9 cellular contexts compared by ENCODE assay signal in genomic region chr2:38462121-38462634, GRCh38.
A peak's percentile ranks its signal among the peaks of the same experiment; 100 is the strongest.
DNase-seq lines count a peak whose midpoint lies in the region; ATAC-seq and TF ChIP-seq lines count a peak whose summit lies in the region.
"Had no signal": no experiment of that assay in that cellular context is flagged by ENCODE, and none has a peak within 500 bp of the region (broad histone marks: within the 10 kb centered on the region; RNA-seq: fewer than 3 reads in every experiment).

No MANE protein-coding gene starts in this region.

- no peak overlapping the region for H3K4me3 ChIP-seq in mucosa of rectum (ENCODE audit: low read length in 2 of 2)

- H3K4me3 Mint-ChIP-seq in WTC11 = no peak overlapping the region
- no peak overlapping the region for H3K4me3 Mint-ChIP-seq in T-cell
- H3K4me3 Mint-ChIP-seq: activated naive CD4-positive, alpha-beta T cell treated with anti-CD3 and anti-CD28 coated beads, Interleukin-2, amount 50 U/mL, for 24 hours had no signal

- peak; percentile 81 for DNase-seq in HS-5 (ENCODE audit: low read depth)
- DNase-seq in amniotic stem cell (lab: John Stamatoyannopoulos, UW) = peak; percentile 70
- DNase-seq in WTC11 (ENCODE audit: low spot score) = no peak
- no peak for DNase-seq in T-cell
- no peak for DNase-seq in NCI-H2029 (lab: John Stamatoyannopoulos, UW)

- POLR2A ChIA-PET in WTC11 (lab: Charles Lee) = no interaction called here
- POLR2A ChIA-PET in T-cell (lab: Charles Lee) = interaction anchor here in 1 of 2 donors (0.6 kb wide), 1 partner anchor 20 kb away, joined by 6 read pairs; no protein-coding TSS in a partner anchor

- H3K36me3 Mint-ChIP-seq in WTC11 (no peaks in the 10 kb centered on the region), T-cell (no peaks in the 10 kb centered on the region)
- H3K36me3 Mint-ChIP-seq: activated naive CD4-positive, alpha-beta T cell treated with anti-CD3 and anti-CD28 coated beads, Interleukin-2, amount 50 U/mL, for 24 hours had no signal

- H3K27me3 Mint-ChIP-seq in WTC11 (ENCODE audit: low read depth) = no peaks in the 10 kb centered on the region
- H3K27me3 Mint-ChIP-seq in T-cell = peaks cover 0 to 6% of the 10 kb centered on the region in 2 donors
- H3K27me3 Mint-ChIP-seq: activated naive CD4-positive, alpha-beta T cell treated with anti-CD3 and anti-CD28 coated beads, Interleukin-2, amount 50 U/mL, for 24 hours had no signal

- no peaks in the 10 kb centered on the region for H3K36me3 ChIP-seq in mucosa of rectum (ENCODE audit: control insufficient read depth in 2 of 2, insufficient read depth in 2 of 2, low read length in 2 of 2)

- no peak overlapping the region for H3K27ac Mint-ChIP-seq in WTC11
- H3K27ac Mint-ChIP-seq in T-cell = no peak overlapping the region
- H3K27ac Mint-ChIP-seq: activated naive CD4-positive, alpha-beta T cell treated with anti-CD3 and anti-CD28 coated beads, Interleukin-2, amount 50 U/mL, for 24 hours had no signal

- peaks cover 4% of the 10 kb centered on the region for H3K4me1 Mint-ChIP-seq in WTC11
- peaks cover 0 to 2% (median 0%) of the 10 kb centered on the region in 3 donors for H3K4me1 Mint-ChIP-seq in T-cell

- no peaks in the 10 kb centered on the region for H3K9me3 Mint-ChIP-seq in WTC11
- no peaks in the 10 kb centered on the region for H3K9me3 Mint-ChIP-seq in T-cell
- H3K9me3 Mint-ChIP-seq: activated naive CD4-positive, alpha-beta T cell treated with anti-CD3 and anti-CD28 coated beads, Interleukin-2, amount 50 U/mL, for 24 hours had no signal

- H3K27ac ChIP-seq in 22Rv1 = peak overlapping the region; percentile 71
- peak overlapping the region; percentile 64 to 68 for H3K27ac ChIP-seq in mucosa of rectum (ENCODE audit: low read depth in 2 of 2, low read length in 2 of 2)

- no peak for TF ChIP-seq CTCF in 22Rv1 (IDR thresholded peaks at IDR 0.05)
- TF ChIP-seq CTCF in WTC11 (IDR thresholded peaks at IDR 0.05) = no peak

- ATAC-seq in WTC11 = no peak
- no peak for ATAC-seq in T-cell (replicated peaks in 1 of 4)
- no peak for ATAC-seq in HG03460 (IDR thresholded peaks at IDR 0.05; ENCODE audit: unreplicated experiment)

- H3K27me3 ChIP-seq in mucosa of rectum (ENCODE audit: control insufficient read depth in 2 of 2, insufficient read depth in 2 of 2, low read length in 2 of 2) = no peaks in the 10 kb centered on the region

- CTCF ChIA-PET in WTC11 (lab: Charles Lee) = interaction anchor here (0.6 kb wide), 1 partner anchor 60 kb away, joined by 3 read pairs; no protein-coding TSS in a partner anchor
- CTCF ChIA-PET in T-cell (lab: Charles Lee) = interaction anchor here in 1 of 2 donors (0.8 to 1.0 kb wide), 2 partner anchors 9 to 147 kb away, joined by 3 read pairs; no protein-coding TSS in a partner anchor

- H3K4me1 ChIP-seq in mucosa of rectum (ENCODE audit: control insufficient read depth in 2 of 2, insufficient read depth in 2 of 2, low read length in 2 of 2) = peaks cover 3 to 9% of the 10 kb centered on the region in 2 donors

- H3K9ac ChIP-seq in mucosa of rectum (ENCODE audit: low read depth in 1 of 2, low read length in 2 of 2) = no peak overlapping the region

- no peaks in the 10 kb centered on the region for H3K9me3 ChIP-seq in mucosa of rectum (ENCODE audit: control insufficient read depth in 2 of 2, low read length in 2 of 2)

TF ChIP-seq in WTC11, 78 proteins besides CTCF, POLR2A, EP300 and RAD21 (continues in another document):
- TF ChIP-seq ZMAT4 (CRISPR knock-in tag; IDR thresholded peaks at IDR 0.05) (no peak), IRF2 (CRISPR knock-in tag; IDR thresholded peaks at IDR 0.05; ENCODE audit: borderline replicate concordance, low read depth) (no peak), HMGA2 (CRISPR knock-in tag; IDR thresholded peaks at IDR 0.05) (no peak), TCF7 (CRISPR knock-in tag; IDR thresholded peaks at IDR 0.05; ENCODE audit: low read depth) (no peak), SP1 (CRISPR knock-in tag; conservative IDR thresholded peaks at IDR 0.05) (no peak), ZNF121 (CRISPR knock-in tag; IDR thresholded peaks at IDR 0.05) (no peak), ZNF423 (CRISPR knock-in tag; IDR thresholded peaks at IDR 0.05) (no peak), ZBTB43 (CRISPR knock-in tag; IDR thresholded peaks at IDR 0.05) (no peak), IRF1 (CRISPR knock-in tag; IDR thresholded peaks at IDR 0.05) (no peak)
- TF ChIP-seq, protein P1, sequence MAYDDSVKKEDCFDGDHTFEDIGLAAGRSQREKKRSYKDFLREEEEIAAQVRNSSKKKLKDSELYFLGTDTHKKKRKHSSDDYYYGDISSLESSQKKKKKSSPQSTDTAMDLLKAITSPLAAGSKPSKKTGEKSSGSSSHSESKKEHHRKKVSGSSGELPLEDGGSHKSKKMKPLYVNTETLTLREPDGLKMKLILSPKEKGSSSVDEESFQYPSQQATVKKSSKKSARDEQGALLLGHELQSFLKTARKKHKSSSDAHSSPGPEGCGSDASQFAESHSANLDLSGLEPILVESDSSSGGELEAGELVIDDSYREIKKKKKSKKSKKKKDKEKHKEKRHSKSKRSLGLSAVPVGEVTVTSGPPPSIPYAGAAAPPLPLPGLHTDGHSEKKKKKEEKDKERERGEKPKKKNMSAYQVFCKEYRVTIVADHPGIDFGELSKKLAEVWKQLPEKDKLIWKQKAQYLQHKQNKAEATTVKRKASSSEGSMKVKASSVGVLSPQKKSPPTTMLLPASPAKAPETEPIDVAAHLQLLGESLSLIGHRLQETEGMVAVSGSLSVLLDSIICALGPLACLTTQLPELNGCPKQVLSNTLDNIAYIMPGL (CRISPR knock-in tag; IDR thresholded peaks at IDR 0.05) = no peak
- TF ChIP-seq, protein P2, sequence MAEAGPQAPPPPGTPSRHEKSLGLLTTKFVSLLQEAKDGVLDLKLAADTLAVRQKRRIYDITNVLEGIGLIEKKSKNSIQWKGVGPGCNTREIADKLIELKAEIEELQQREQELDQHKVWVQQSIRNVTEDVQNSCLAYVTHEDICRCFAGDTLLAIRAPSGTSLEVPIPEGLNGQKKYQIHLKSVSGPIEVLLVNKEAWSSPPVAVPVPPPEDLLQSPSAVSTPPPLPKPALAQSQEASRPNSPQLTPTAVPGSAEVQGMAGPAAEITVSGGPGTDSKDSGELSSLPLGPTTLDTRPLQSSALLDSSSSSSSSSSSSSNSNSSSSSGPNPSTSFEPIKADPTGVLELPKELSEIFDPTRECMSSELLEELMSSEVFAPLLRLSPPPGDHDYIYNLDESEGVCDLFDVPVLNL (CRISPR knock-in tag; IDR thresholded peaks at IDR 0.05; ENCODE audit: borderline replicate concordance, low read depth) = no peak
- TF ChIP-seq, protein P3, sequence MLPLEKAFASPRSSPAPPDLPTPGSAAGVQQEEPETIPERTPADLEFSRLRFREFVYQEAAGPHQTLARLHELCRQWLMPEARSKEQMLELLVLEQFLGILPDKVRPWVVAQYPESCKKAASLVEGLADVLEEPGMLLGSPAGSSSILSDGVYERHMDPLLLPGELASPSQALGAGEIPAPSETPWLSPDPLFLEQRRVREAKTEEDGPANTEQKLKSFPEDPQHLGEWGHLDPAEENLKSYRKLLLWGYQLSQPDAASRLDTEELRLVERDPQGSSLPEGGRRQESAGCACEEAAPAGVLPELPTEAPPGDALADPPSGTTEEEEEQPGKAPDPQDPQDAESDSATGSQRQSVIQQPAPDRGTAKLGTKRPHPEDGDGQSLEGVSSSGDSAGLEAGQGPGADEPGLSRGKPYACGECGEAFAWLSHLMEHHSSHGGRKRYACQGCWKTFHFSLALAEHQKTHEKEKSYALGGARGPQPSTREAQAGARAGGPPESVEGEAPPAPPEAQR (CRISPR knock-in tag; IDR thresholded peaks at IDR 0.05) = no peak
- TF ChIP-seq, protein P4, sequence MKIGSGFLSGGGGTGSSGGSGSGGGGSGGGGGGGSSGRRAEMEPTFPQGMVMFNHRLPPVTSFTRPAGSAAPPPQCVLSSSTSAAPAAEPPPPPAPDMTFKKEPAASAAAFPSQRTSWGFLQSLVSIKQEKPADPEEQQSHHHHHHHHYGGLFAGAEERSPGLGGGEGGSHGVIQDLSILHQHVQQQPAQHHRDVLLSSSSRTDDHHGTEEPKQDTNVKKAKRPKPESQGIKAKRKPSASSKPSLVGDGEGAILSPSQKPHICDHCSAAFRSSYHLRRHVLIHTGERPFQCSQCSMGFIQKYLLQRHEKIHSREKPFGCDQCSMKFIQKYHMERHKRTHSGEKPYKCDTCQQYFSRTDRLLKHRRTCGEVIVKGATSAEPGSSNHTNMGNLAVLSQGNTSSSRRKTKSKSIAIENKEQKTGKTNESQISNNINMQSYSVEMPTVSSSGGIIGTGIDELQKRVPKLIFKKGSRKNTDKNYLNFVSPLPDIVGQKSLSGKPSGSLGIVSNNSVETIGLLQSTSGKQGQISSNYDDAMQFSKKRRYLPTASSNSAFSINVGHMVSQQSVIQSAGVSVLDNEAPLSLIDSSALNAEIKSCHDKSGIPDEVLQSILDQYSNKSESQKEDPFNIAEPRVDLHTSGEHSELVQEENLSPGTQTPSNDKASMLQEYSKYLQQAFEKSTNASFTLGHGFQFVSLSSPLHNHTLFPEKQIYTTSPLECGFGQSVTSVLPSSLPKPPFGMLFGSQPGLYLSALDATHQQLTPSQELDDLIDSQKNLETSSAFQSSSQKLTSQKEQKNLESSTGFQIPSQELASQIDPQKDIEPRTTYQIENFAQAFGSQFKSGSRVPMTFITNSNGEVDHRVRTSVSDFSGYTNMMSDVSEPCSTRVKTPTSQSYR (CRISPR knock-in tag; IDR thresholded peaks at IDR 0.05) = no peak

Comparison
In these comparisons a context has a peak if more than half of its experiments do, and no peak if none do; other contexts are left out.
1. DNase-seq: peak in HS-5 (single experiment) and amniotic stem cell (single experiment); none in WTC11 (single experiment), T-cell (0 of 34) and NCI-H2029 (single experiment).